ENCODE assay signal across 7 cellular contexts in genomic region chr2:25279091-25279651, GRCh38.
A peak's percentile ranks its signal among the peaks of the same experiment; 100 is the strongest.
DNase-seq lines count a peak whose midpoint lies in the region; TF ChIP-seq lines count a peak whose summit lies in the region.

No MANE protein-coding gene starts in this region.

- H3K9me3 Mint-ChIP-seq in MCF 10A (ENCODE audit: unreplicated experiment): no peaks in the 10 kb centered on the region

- intact Hi-C loops in MCF 10A (cut with micrococcal nuclease): no loop called here

- no peaks in the 10 kb centered on the region for H3K27me3 ChIP-seq in GM23248 (replicated peaks; ENCODE audit: insufficient read depth)

- no peaks in the 10 kb centered on the region for H3K36me3 Mint-ChIP-seq in MCF 10A (ENCODE audit: insufficient read depth, unreplicated experiment)

- no peaks in the 10 kb centered on the region for H3K36me3 ChIP-seq in GM23248 (ENCODE audit: low read depth)

- H3K9me3 ChIP-seq in GM23248 (ENCODE audit: low read depth): no peaks in the 10 kb centered on the region

- H3K4me1 ChIP-seq in GM23248 (ENCODE audit: insufficient read depth): no peaks in the 10 kb centered on the region

- peak; percentile 40 for TF ChIP-seq POLR2A in GM18526 (IDR thresholded peaks at IDR 0.05; ENCODE audit: extremely low read depth, insufficient read length)

- no peak overlapping the region for H3K4me3 ChIP-seq in GM23248

- no peaks in the 10 kb centered on the region for H3K27me3 Mint-ChIP-seq in MCF 10A (ENCODE audit: insufficient read depth, unreplicated experiment)

- H3K79me2 ChIP-seq in GM23248 (ENCODE audit: insufficient read depth): no peaks in the 10 kb centered on the region

- no TSS peak for BruUV-seq in MCF 10A (replicated peaks; lab: Mats Ljungman, UMichigan)

- no peaks in the 10 kb centered on the region for H3K9me2 ChIP-seq in GM23248 (ENCODE audit: insufficient read depth)

- H3F3A ChIP-seq in GM23248 (ENCODE audit: insufficient read depth): no peaks in the 10 kb centered on the region

- in situ Hi-C loops in GM23248 (cut with MboI): no loop called here

- H3K27ac ChIP-seq in GM23248: no peak overlapping the region

- peak; percentile 35 for DNase-seq in GM23248
- peak; percentile 95 for DNase-seq in MV-4-11 (lab: John Stamatoyannopoulos, UW)
- DNase-seq in MCF 10A (ENCODE audit: unreplicated experiment): peak; percentile 76
- DNase-seq in mucosa of gallbladder (ENCODE audit: low spot score): peak; percentile 82
- no peak for DNase-seq in T1000 (lab: John Stamatoyannopoulos, UW)
- no peak for DNase-seq in HT-29 (ENCODE audit: low spot score)

- H3K27ac Mint-ChIP-seq in MCF 10A (ENCODE audit: low read depth, unreplicated experiment): peak overlapping the region; percentile 69

- CTCF ChIA-PET in MCF 10A (lab: Yijun Ruan, JAX): interaction anchor here (0.7 to 2.1 kb wide), 4 partner anchors 12 to 245 kb away, joined by 4 to 7 read pairs (median 4); no protein-coding TSS in a partner anchor

- H3K4me2 ChIP-seq in GM23248 (ENCODE audit: unreplicated experiment): no peak overlapping the region

- TF ChIP-seq CTCF in MCF 10A (IDR thresholded peaks at IDR 0.05; ENCODE audit: unreplicated experiment): no peak

- no peaks in the 10 kb centered on the region for H4K20me1 ChIP-seq in GM23248 (ENCODE audit: insufficient read depth)

- 40 to 41% methylated on average over 12 of the region's 12 CpGs for WGBS in GM23248 (ENCODE audit: low coverage in 1 of 2, low lambda C conversion rate in 2 of 2, missing lambda C conversion rate in 2 of 2), 2 experiments

- H3K9ac ChIP-seq in GM23248: no peak overlapping the region

- H2AFZ ChIP-seq in GM23248: no peak overlapping the region

- POLR2A ChIA-PET in MCF 10A (lab: Yijun Ruan, JAX): interaction anchor here (0.6 to 1.1 kb wide), 3 partner anchors 23 to 393 kb away, joined by 3 to 5 read pairs (median 3); no protein-coding TSS in a partner anchor

- H3K4me1 Mint-ChIP-seq in MCF 10A (ENCODE audit: insufficient read depth, unreplicated experiment): peaks cover 23% of the 10 kb centered on the region

- peak overlapping the region; percentile 35 for H3K4me3 Mint-ChIP-seq in MCF 10A (ENCODE audit: unreplicated experiment)

Comparison
In these comparisons a context has a peak if more than half of its experiments do, and no peak if none do; other contexts are left out.
1. DNase-seq: peak in GM23248 (single experiment), MV-4-11 (single experiment), MCF 10A (single experiment) and mucosa of gallbladder (single experiment); none in T1000 (single experiment) and HT-29 (single experiment).